ENCODE assay signal across 8 cellular contexts in the genomic region with DNA sequence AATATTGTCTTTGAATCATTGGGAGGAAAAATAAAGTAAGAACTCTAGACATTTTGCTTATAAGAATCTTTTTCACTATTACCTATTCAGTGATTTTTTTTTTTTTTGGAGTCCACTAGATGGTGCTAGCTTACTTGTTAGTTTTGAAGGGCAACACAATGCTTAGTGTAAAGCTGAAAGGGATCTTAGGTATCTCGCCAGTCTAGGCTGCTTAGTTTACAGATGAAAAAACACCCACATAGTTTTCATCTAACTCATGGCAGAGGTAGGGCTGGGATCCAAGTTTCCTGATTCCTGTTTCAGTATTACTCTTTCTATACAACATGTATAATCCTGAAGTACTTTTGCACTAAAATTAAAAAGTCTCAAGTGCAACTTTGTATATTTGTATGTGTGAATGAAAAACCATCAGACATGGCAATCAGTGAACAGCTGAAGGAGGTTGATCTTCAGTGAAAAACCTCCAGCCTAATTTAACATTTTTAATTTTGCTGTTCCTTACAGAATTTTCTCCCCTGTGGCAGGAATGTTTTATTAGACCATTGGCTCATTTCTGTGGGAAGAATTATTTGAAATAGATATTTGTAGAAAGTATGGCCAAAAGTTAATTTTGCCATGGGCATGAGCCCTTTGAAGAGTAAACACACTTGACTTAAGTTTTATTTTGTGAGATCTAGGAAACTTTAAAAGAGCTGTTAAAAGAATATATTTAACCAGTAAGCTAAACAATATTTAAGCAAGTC. TPM values are rescaled to one million over a fixed set of nuclear protein-coding genes. Genes with fewer than 3 reads are reported as not detected.
DNase-seq lines count a peak whose midpoint lies in the region; ATAC-seq, FAIRE-seq and TF ChIP-seq lines count a peak whose summit lies in the region.

No MANE protein-coding gene starts in this region.

- H3K36me3 Mint-ChIP-seq in T-cell = no peaks in the 10 kb centered on the region

- H3K36me3 ChIP-seq in pancreas = no peaks in the 10 kb centered on the region
- no peaks in the 10 kb centered on the region for H3K36me3 ChIP-seq in esophagus squamous epithelium

- H3K27me3 ChIP-seq in pancreas = no peaks in the 10 kb centered on the region
- H3K27me3 ChIP-seq in esophagus squamous epithelium = no peaks in the 10 kb centered on the region

- no peak for TF ChIP-seq POLR2A in esophagus squamous epithelium (IDR thresholded peaks at IDR 0.05)

- H3K4me3 Mint-ChIP-seq in T-cell = no peak overlapping the region

- peak in 1 of 4 donors; percentile 20 for TF ChIP-seq CTCF in pancreas (IDR thresholded peaks at IDR 0.05)
- peak in 3 of 6 experiments; percentile 10 to 45 (median 31) for TF ChIP-seq CTCF in esophagus squamous epithelium (IDR thresholded peaks at IDR 0.05)

- no peak overlapping the region for H3K27ac Mint-ChIP-seq in T-cell

- intact Hi-C loops in pancreas (cut with DNase I) = no loop called here
- intact Hi-C loops in esophagus squamous epithelium (cut with DNase I) = no loop called here

- no peaks in the 10 kb centered on the region for H3K9me3 Mint-ChIP-seq in T-cell

- CTCF ChIA-PET in T-cell (lab: Charles Lee) = interaction anchor here in 1 of 2 donors (0.6 kb wide), 1 partner anchor 368 kb away, joined by 3 read pairs; no protein-coding TSS in a partner anchor

- no peaks in the 10 kb centered on the region for H3K27me3 Mint-ChIP-seq in T-cell

- ATAC-seq in GM21619 (IDR thresholded peaks at IDR 0.05; ENCODE audit: unreplicated experiment) = peak; percentile 77
- peak; percentile 66 to 98 (median 82) for ATAC-seq in pancreas
- no peak for ATAC-seq in T-cell (replicated peaks in 1 of 4)

- FAIRE-seq in pancreas (lab: Jason Lieb, UNC) = peak; percentile 78

- DNase-seq in EH (ENCODE audit: low read depth) (peak; percentile 62), LHCN-M2 (ENCODE audit: low read depth) (peak; percentile 65), OCI-M1 (lab: John Stamatoyannopoulos, UW) (peak; percentile 74), epithelial cell of prostate (ENCODE audit: low read depth, low spot score) (peak; percentile 84), pancreas (peak in 1 of 6 donors; percentile 14), esophagus squamous epithelium (lab: John Stamatoyannopoulos, UW) (no peak), T-cell (no peak)

- H3K4me3 ChIP-seq in pancreas (no peak overlapping the region), esophagus squamous epithelium (no peak overlapping the region)

- peak overlapping the region; percentile 24 for H3K27ac ChIP-seq in epithelial cell of prostate
- H3K27ac ChIP-seq in pancreas = no peak overlapping the region
- no peak overlapping the region for H3K27ac ChIP-seq in esophagus squamous epithelium

- POLR2A ChIA-PET in T-cell (lab: Charles Lee) = interaction anchor here in 1 of 2 donors (0.6 kb wide), 1 partner anchor 98 kb away, joined by 3 read pairs; no protein-coding TSS in a partner anchor

- 0% methylated on average over 1 of the region's 1 CpG for WGBS in pancreas, 2 donors
- WGBS in esophagus squamous epithelium, 2 donors = 0 to 3% methylated on average over 1 of the region's 1 CpG

- no peaks in the 10 kb centered on the region for H3K9me3 ChIP-seq in pancreas
- no peaks in the 10 kb centered on the region for H3K9me3 ChIP-seq in esophagus squamous epithelium

- no peaks in the 10 kb centered on the region for H3K4me1 ChIP-seq in pancreas
- H3K4me1 ChIP-seq in esophagus squamous epithelium = no peaks in the 10 kb centered on the region

- no peaks in the 10 kb centered on the region for H3K4me1 Mint-ChIP-seq in T-cell

RNA-seq across cellular contexts. Expression of a gene that starts 40.7 kb away (rescaled TPM):
- total RNA-seq in LHCN-M2 (2014; rRNA removed) (0.19 and 0.34 TPM in 2 replicates), pancreas (under 1 TPM; 0.31 to 0.92 (median 0.64) TPM), esophagus squamous epithelium (under 1 TPM in 1 of 4 donors, not detected in 3; 0.09 TPM), T-cell (not detected)
- not detected for polyA plus RNA-seq in LHCN-M2 (2012)
- polyA plus RNA-seq in pancreas = 1 to 10 TPM in 1 of 2 donors, under 1 TPM in 1; 0.80 to 2.0 TPM

RNA-seq across cellular contexts. Expression of a gene that starts 40.8 kb away (rescaled TPM):
- total RNA-seq in LHCN-M2 (2014; rRNA removed) (0.06 TPM in 2 replicates), pancreas (under 1 TPM in 2 of 6 donors, not detected in 4; 0.15 to 0.51 TPM), esophagus squamous epithelium (not detected), T-cell (not detected)
- not detected for polyA plus RNA-seq in LHCN-M2 (2012)
- polyA plus RNA-seq in pancreas = under 1 TPM; 0.38 to 0.57 TPM

Comparison
In these comparisons a context has a peak if more than half of its experiments do, and no peak if none do; other contexts are left out.
1. DNase-seq: peak in EH (single experiment), LHCN-M2 (single experiment), OCI-M1 (single experiment) and epithelial cell of prostate (single experiment); none in esophagus squamous epithelium (single experiment) and T-cell (0 of 34).
2. ATAC-seq: peak in GM21619 (single experiment) and pancreas (4 of 4); none in T-cell (0 of 4).